Comparison of ENCODE assay signal across 1 cellular context in the genomic region with DNA sequence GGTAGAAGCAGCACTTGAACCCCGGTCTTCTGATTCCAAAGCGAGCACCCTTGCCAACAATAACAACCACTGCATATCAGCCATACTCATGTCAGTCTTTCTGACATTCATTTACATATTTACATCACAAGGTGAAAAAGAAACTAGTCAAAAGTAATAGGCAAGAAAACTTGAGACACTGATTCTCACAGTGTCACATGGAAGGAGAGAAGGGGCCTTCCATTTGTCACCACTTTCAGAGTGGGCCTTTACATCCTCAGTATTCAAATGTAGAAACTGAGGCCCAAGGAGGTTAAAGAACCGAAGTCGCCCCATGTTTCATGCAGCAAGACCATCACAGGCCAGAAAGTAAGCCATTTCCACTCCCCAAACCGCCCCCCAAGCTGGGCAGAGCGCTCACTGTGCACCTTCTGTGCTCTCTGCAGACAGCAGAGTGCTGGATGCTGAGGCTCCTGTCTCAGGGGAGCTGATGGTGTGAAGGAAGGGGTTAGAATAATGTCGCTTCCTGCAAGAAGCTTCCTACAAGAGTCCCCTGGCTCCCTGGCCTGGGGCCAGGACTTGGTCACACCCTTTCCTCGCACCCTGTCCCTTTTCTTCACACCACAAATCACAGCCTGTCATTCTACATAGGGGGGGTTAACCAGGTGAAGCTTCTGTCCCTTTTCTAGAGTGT.
TF ChIP-seq lines count a peak whose summit lies in the region.

No MANE protein-coding gene starts in this region.

TF ChIP-seq in H1, 55 proteins besides CTCF, POLR2A, EP300 and RAD21 (continued from another document):
- TF ChIP-seq, protein P1, sequence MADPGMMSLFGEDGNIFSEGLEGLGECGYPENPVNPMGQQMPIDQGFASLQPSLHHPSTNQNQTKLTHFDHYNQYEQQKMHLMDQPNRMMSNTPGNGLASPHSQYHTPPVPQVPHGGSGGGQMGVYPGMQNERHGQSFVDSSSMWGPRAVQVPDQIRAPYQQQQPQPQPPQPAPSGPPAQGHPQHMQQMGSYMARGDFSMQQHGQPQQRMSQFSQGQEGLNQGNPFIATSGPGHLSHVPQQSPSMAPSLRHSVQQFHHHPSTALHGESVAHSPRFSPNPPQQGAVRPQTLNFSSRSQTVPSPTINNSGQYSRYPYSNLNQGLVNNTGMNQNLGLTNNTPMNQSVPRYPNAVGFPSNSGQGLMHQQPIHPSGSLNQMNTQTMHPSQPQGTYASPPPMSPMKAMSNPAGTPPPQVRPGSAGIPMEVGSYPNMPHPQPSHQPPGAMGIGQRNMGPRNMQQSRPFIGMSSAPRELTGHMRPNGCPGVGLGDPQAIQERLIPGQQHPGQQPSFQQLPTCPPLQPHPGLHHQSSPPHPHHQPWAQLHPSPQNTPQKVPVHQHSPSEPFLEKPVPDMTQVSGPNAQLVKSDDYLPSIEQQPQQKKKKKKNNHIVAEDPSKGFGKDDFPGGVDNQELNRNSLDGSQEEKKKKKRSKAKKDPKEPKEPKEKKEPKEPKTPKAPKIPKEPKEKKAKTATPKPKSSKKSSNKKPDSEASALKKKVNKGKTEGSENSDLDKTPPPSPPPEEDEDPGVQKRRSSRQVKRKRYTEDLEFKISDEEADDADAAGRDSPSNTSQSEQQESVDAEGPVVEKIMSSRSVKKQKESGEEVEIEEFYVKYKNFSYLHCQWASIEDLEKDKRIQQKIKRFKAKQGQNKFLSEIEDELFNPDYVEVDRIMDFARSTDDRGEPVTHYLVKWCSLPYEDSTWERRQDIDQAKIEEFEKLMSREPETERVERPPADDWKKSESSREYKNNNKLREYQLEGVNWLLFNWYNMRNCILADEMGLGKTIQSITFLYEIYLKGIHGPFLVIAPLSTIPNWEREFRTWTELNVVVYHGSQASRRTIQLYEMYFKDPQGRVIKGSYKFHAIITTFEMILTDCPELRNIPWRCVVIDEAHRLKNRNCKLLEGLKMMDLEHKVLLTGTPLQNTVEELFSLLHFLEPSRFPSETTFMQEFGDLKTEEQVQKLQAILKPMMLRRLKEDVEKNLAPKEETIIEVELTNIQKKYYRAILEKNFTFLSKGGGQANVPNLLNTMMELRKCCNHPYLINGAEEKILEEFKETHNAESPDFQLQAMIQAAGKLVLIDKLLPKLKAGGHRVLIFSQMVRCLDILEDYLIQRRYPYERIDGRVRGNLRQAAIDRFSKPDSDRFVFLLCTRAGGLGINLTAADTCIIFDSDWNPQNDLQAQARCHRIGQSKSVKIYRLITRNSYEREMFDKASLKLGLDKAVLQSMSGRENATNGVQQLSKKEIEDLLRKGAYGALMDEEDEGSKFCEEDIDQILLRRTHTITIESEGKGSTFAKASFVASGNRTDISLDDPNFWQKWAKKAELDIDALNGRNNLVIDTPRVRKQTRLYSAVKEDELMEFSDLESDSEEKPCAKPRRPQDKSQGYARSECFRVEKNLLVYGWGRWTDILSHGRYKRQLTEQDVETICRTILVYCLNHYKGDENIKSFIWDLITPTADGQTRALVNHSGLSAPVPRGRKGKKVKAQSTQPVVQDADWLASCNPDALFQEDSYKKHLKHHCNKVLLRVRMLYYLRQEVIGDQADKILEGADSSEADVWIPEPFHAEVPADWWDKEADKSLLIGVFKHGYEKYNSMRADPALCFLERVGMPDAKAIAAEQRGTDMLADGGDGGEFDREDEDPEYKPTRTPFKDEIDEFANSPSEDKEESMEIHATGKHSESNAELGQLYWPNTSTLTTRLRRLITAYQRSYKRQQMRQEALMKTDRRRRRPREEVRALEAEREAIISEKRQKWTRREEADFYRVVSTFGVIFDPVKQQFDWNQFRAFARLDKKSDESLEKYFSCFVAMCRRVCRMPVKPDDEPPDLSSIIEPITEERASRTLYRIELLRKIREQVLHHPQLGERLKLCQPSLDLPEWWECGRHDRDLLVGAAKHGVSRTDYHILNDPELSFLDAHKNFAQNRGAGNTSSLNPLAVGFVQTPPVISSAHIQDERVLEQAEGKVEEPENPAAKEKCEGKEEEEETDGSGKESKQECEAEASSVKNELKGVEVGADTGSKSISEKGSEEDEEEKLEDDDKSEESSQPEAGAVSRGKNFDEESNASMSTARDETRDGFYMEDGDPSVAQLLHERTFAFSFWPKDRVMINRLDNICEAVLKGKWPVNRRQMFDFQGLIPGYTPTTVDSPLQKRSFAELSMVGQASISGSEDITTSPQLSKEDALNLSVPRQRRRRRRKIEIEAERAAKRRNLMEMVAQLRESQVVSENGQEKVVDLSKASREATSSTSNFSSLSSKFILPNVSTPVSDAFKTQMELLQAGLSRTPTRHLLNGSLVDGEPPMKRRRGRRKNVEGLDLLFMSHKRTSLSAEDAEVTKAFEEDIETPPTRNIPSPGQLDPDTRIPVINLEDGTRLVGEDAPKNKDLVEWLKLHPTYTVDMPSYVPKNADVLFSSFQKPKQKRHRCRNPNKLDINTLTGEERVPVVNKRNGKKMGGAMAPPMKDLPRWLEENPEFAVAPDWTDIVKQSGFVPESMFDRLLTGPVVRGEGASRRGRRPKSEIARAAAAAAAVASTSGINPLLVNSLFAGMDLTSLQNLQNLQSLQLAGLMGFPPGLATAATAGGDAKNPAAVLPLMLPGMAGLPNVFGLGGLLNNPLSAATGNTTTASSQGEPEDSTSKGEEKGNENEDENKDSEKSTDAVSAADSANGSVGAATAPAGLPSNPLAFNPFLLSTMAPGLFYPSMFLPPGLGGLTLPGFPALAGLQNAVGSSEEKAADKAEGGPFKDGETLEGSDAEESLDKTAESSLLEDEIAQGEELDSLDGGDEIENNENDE (IDR thresholded peaks at IDR 0.05; ENCODE audit: insufficient replicate concordance, low read length): no peak
- TF ChIP-seq RFX5 (IDR thresholded peaks at IDR 0.05; ENCODE audit: borderline replicate concordance, low read depth, low read length): no peak
- TF ChIP-seq BACH1 (IDR thresholded peaks at IDR 0.05; ENCODE audit: low read length): no peak
- TF ChIP-seq SIN3A (conservative IDR thresholded peaks at IDR 0.05 in 1 of 2, IDR thresholded peaks at IDR 0.05 in 1 of 2; ENCODE audit: low read depth in 1 of 2, low read length in 2 of 2): no peak
- TF ChIP-seq EGR1 (IDR thresholded peaks at IDR 0.05; ENCODE audit: borderline replicate concordance, low read depth, low read length): no peak
